9 cellular contexts compared by ENCODE assay signal in genomic region chr17:50161911-50162288, GRCh38. TPM values are rescaled to one million over a fixed set of nuclear protein-coding genes. Genes with fewer than 3 reads are reported as not detected.
A peak's percentile ranks its signal among the peaks of the same experiment; 100 is the strongest.
DNase-seq lines count a peak whose midpoint lies in the region; ATAC-seq, FAIRE-seq and TF ChIP-seq lines count a peak whose summit lies in the region.
"Had no signal": no experiment of that assay in that cellular context is flagged by ENCODE, and none has a peak within 500 bp of the region (broad histone marks: within the 10 kb centered on the region; RNA-seq: fewer than 3 reads in every experiment).

No MANE protein-coding gene starts in this region.

- H4K8ac ChIP-seq in H9 (replicated peaks; ENCODE audit: insufficient read length, low read depth, low read length), result no peak overlapping the region

- no peak overlapping the region for H3K56ac ChIP-seq in H9 (ENCODE audit: insufficient read length, low read depth, low read length)

- H3K14ac ChIP-seq in H9 (ENCODE audit: insufficient read depth, low read length), result 0 out of 2 replicates have a peak overlapping the region, but pooled peaks have one; percentile 18

- no peak overlapping the region for H2AK5ac ChIP-seq in H9 (ENCODE audit: insufficient read length, low read length)

- peaks cover 13% of the 10 kb centered on the region for H3K23me2 ChIP-seq in H9 (ENCODE audit: insufficient read length, low read depth, low read length, poor library complexity, severe bottlenecking)

- no peak overlapping the region for H3T11ph ChIP-seq in H9 (ENCODE audit: low read length)

- POLR2A ChIA-PET in T-cell (lab: Charles Lee), result interaction anchor here in 1 of 2 donors (0.6 kb wide), 1 partner anchor 42 kb away, joined by 3 read pairs; no protein-coding TSS in a partner anchor

- no peaks in the 10 kb centered on the region for H3K79me1 ChIP-seq in H9 (ENCODE audit: insufficient read depth, low read depth, low read length, poor library complexity, severe bottlenecking)

- WGBS in H9 (ENCODE audit: extremely low coverage, insufficient read length, low lambda C conversion rate), result no CpG with 5 or more reads among the region's 16 CpGs
- WGBS in sigmoid colon, 2 donors, result 34 to 63% methylated on average over 16 of the region's 16 CpGs

- peak overlapping the region; percentile 5 for H3K18ac ChIP-seq in H9 (ENCODE audit: insufficient read length, low read depth, low read length)

- no peak for FAIRE-seq in HTR-8/SVneo (lab: Jason Lieb, UNC)
- FAIRE-seq: RCC 7860 had no signal

- H3K27ac Mint-ChIP-seq in H9 (peak overlapping the region in 2 of 3 experiments; percentile 70 to 76; a peak in 5 of 7 replicates), T-cell (peak overlapping the region; percentile 40 to 85)

- no peak overlapping the region for H3K4ac ChIP-seq in H9 (ENCODE audit: low read depth, low read length)

- H3K79me2 ChIP-seq in H9 (ENCODE audit: insufficient read depth, low read length), result no peaks in the 10 kb centered on the region

- no peaks in the 10 kb centered on the region for H4K20me1 ChIP-seq in H9 (ENCODE audit: control insufficient read depth, insufficient read depth, insufficient read length)

- H3K4me2 ChIP-seq in H9 (ENCODE audit: insufficient read depth, insufficient read length, low read length), result peak overlapping the region; percentile 53

- no peak for TF ChIP-seq EP300 in sigmoid colon (IDR thresholded peaks at IDR 0.05)

- H2BK5ac ChIP-seq in H9 (ENCODE audit: insufficient read length, low read length), result no peak overlapping the region

- no peak for DNase-seq in H9
- no peak for DNase-seq in T-cell
- DNase-seq in foreskin fibroblast, result no peak
- no peak for DNase-seq in sigmoid colon
- no peak for DNase-seq in NCI-H82 (lab: John Stamatoyannopoulos, UW)
- DNase-seq in HTR-8/SVneo (ENCODE audit: insufficient read length, low spot score), result no peak

- H3K4me1 Mint-ChIP-seq in H9, result peaks cover 10 to 31% of the 10 kb centered on the region in 2 experiments
- peaks cover 28 to 40% (median 38%) of the 10 kb centered on the region in 3 donors for H3K4me1 Mint-ChIP-seq in T-cell

- H3K9me3 ChIP-seq in H9 (ENCODE audit: control insufficient read depth, low read depth, low read length), result no peaks in the 10 kb centered on the region
- no peaks in the 10 kb centered on the region for H3K9me3 ChIP-seq in sigmoid colon

- no peak overlapping the region for H3K23ac ChIP-seq in H9 (ENCODE audit: insufficient read length, low read depth, low read length)

- peak overlapping the region; percentile 50 for H2AFZ ChIP-seq in H9 (ENCODE audit: low read length)

- H2BK120ac ChIP-seq in H9 (ENCODE audit: low read depth, low read length, poor library complexity, severe bottlenecking), result no peak overlapping the region

- H2BK12ac ChIP-seq in H9 (ENCODE audit: insufficient read length, low read depth, low read length), result no peak overlapping the region

- TF ChIP-seq POLR2A in sigmoid colon (IDR thresholded peaks at IDR 0.05), result no peak
- TF ChIP-seq POLR2A in GM18505 (IDR thresholded peaks at IDR 0.05; ENCODE audit: borderline replicate concordance, extremely low read depth, insufficient read depth, insufficient read length), result no peak

- H3K4me1 ChIP-seq in H9 (ENCODE audit: insufficient read depth, low read length) (no peaks in the 10 kb centered on the region; the same call in 1 of the 2 replicates), sigmoid colon (peaks cover 2 to 41% (median 29%) of the 10 kb centered on the region in 4 donors)

- ATAC-seq in T-cell (replicated peaks in 1 of 4) (no peak), HG02798 (IDR thresholded peaks at IDR 0.05; ENCODE audit: poor library complexity, unreplicated experiment) (no peak), GM18505 (IDR thresholded peaks at IDR 0.05; ENCODE audit: unreplicated experiment) (no peak)

- intact Hi-C loops in sigmoid colon (cut with DNase I), result loop anchor here (2.0 to 5.0 kb wide), 2 partner anchors 21 to 45 kb away; no protein-coding TSS in a partner anchor

- no peak overlapping the region for H3K9ac ChIP-seq in H9 (ENCODE audit: extremely low read depth, insufficient read length, low read length)

- no peak overlapping the region for H4K5ac ChIP-seq in H9 (ENCODE audit: insufficient read length, low read depth, low read length)

- H2BK20ac ChIP-seq in H9 (ENCODE audit: low read depth, low read length, poor library complexity, severe bottlenecking), result no peak overlapping the region

- no peak overlapping the region for H3K27ac ChIP-seq in H9 (ENCODE audit: insufficient read length, low read depth, low read length)
- peak overlapping the region; percentile 73 to 80 (median 77) for H3K27ac ChIP-seq in sigmoid colon

- H3K36me3 ChIP-seq in sigmoid colon, result no peaks in the 10 kb centered on the region

- peak overlapping the region; percentile 66 to 88 for H3K4me3 Mint-ChIP-seq in H9
- H3K4me3 Mint-ChIP-seq in T-cell, result peak overlapping the region; percentile 72 to 79 (median 77)

- no peaks in the 10 kb centered on the region for H3K36me3 Mint-ChIP-seq in H9 (ENCODE audit: insufficient read depth in 1 of 3, low read depth in 3 of 3)
- no peaks in the 10 kb centered on the region for H3K36me3 Mint-ChIP-seq in T-cell

- H3K9me3 Mint-ChIP-seq in H9 (no peaks in the 10 kb centered on the region), T-cell (no peaks in the 10 kb centered on the region)

- no peak overlapping the region for H4K91ac ChIP-seq in H9 (ENCODE audit: insufficient read length, low read depth, low read length)

- CTCF ChIA-PET in T-cell (lab: Charles Lee), result interaction anchor here (0.5 to 2.7 kb wide), 18 partner anchors 8 to 201 kb away, joined by 3 to 26 read pairs (median 5); partner anchors contain the start of gene PDK2 (in 1 of the 2)

- TF ChIP-seq CTCF in H9 (conservative IDR thresholded peaks at IDR 0.05), result no peak
- TF ChIP-seq CTCF in foreskin fibroblast (IDR thresholded peaks at IDR 0.05; ENCODE audit: low read depth, low read length), result no peak
- TF ChIP-seq CTCF in sigmoid colon (IDR thresholded peaks at IDR 0.05), result no peak

- H3K27me3 ChIP-seq in H9 (ENCODE audit: insufficient read depth, low read length) (no peaks in the 10 kb centered on the region; the same call in 1 of the 2 replicates), sigmoid colon (no peaks in the 10 kb centered on the region)

- peak overlapping the region; percentile 37 to 59 for H3K4me3 ChIP-seq in foreskin fibroblast (ENCODE audit: low read depth in 1 of 2, low read length in 2 of 2)
- peak overlapping the region in 3 of 4 donors; percentile 48 to 61 (median 56) for H3K4me3 ChIP-seq in sigmoid colon

- no peak overlapping the region for H2BK15ac ChIP-seq in H9 (ENCODE audit: low read depth, low read length)

- H3K27me3 Mint-ChIP-seq in H9 (ENCODE audit: low read depth), result peaks cover 32% of the 10 kb centered on the region
- H3K27me3 Mint-ChIP-seq in T-cell, result no peaks in the 10 kb centered on the region

RNA-seq across cellular contexts. Expression of gene SGCA, which starts 3.9 kb away (rescaled TPM):
- total RNA-seq in H9 (2021) (0.24 TPM in 1 of 2 replicates, not detected in the other), T-cell (under 1 TPM in 1 of 5 donors, not detected in 4; 0.33 TPM), sigmoid colon (10 to 100 TPM; 27.3 to 80.1 (median 56.1) TPM)
- 1 to 10 TPM; 2.5 to 7.2 (median 4.6) TPM for polyA plus RNA-seq in sigmoid colon

RNA-seq across cellular contexts. Expression of gene PPP1R9B, which starts 11.4 kb away (rescaled TPM):
- total RNA-seq in H9 (2021), result 23.0 and 25.8 TPM in 2 replicates
- total RNA-seq in T-cell, result 10 to 100 TPM; 69.5 to 95.9 (median 91.3) TPM
- total RNA-seq in sigmoid colon, result 10 to 100 TPM; 15.3 to 18.8 (median 16.8) TPM
- 10 to 100 TPM in 2 of 3 donors, 1 to 10 TPM in 1; 9.0 to 38.7 (median 10.9) TPM for polyA plus RNA-seq in sigmoid colon

RNA-seq across cellular contexts. Expression of gene SAMD14, which starts 31.9 kb away (rescaled TPM):
- total RNA-seq in H9 (2021) (4.8 and 5.9 TPM in 2 replicates), T-cell (under 1 TPM; 0.23 to 0.70 (median 0.35) TPM), sigmoid colon (1 to 10 TPM in 1 of 4 donors, under 1 TPM in 3; 0.16 to 2.5 (median 0.63) TPM)
- 1 to 10 TPM in 2 of 3 donors, under 1 TPM in 1; 0.92 to 1.3 (median 1.2) TPM for polyA plus RNA-seq in sigmoid colon

RNA-seq across cellular contexts. Expression of gene COL1A1, which starts 39.5 kb away (rescaled TPM):
- total RNA-seq in H9 (2021) (104 and 112 TPM in 2 replicates), T-cell (10 to 100 TPM in 2 of 5 donors, 1 to 10 TPM in 3; 4.1 to 21.0 (median 6.6) TPM), sigmoid colon (100 to 1,000 TPM in 1 of 4 donors, 10 to 100 TPM in 3; 43.6 to 459 (median 71.4) TPM)
- 10 to 100 TPM in 2 of 3 donors, 1 to 10 TPM in 1; 7.8 to 96.7 (median 10.2) TPM for polyA plus RNA-seq in sigmoid colon

Comparison
In these comparisons a context has a peak if more than half of its experiments do, and no peak if none do; other contexts are left out.
1. RNA of gene SGCA, which starts 3.9 kb away (total RNA-seq): 27.3 to 80.1 TPM in sigmoid colon; 0.24 TPM in H9 and 0.33 TPM in T-cell; every median in the first group is over 10 times any median in the second.